ENCODE assay signal across 16 cellular contexts in genomic region chr18:64100136-64100922, GRCh38. TPM values are rescaled to one million over a fixed set of nuclear protein-coding genes. Genes with fewer than 3 reads are reported as not detected.
DNase-seq lines count a peak whose midpoint lies in the region; ATAC-seq, FAIRE-seq and TF ChIP-seq lines count a peak whose summit lies in the region.
"Had no signal": no experiment of that assay in that cellular context is flagged by ENCODE, and none has a peak within 500 bp of the region (broad histone marks: within the 10 kb centered on the region; RNA-seq: fewer than 3 reads in every experiment).

No MANE protein-coding gene starts in this region.

- no peak for TF ChIP-seq RAD21 in GM12878 (IDR thresholded peaks at IDR 0.05; ENCODE audit: insufficient read depth, low read depth, low read length)

- TF ChIP-seq POLR2A in GM12878 (IDR thresholded peaks at IDR 0.05; ENCODE audit: low read depth, low read length): no peak

- WGBS in GM12878 (ENCODE audit: insufficient coverage, insufficient replicate concordance, low lambda C conversion rate, missing lambda C conversion rate): 7% methylated on average over 6 of the region's 6 CpGs

- SMC1A ChIA-PET in GM12878 (lab: Charles Lee; ENCODE audit: uncharacterized antibody, unreplicated experiment): interaction anchor here (0.8 to 3.4 kb wide), 32 partner anchors 9 to 309 kb away, joined by 3 to 40 read pairs (median 5); partner anchors contain the start of gene LINC00305

- no peaks in the 10 kb centered on the region for H3K4me1 Mint-ChIP-seq in activated CD8-positive, alpha-beta T cell treated with anti-CD3 and anti-CD28 coated beads for 36 hours (ENCODE audit: low read depth)
- no peaks in the 10 kb centered on the region for H3K4me1 Mint-ChIP-seq in activated T-cell treated with anti-CD3 and anti-CD28 coated beads, Interleukin-2, amount 50 U/mL, for 24 hours (ENCODE audit: low read depth)
- H3K4me1 Mint-ChIP-seq: activated CD4-positive, alpha-beta memory T cell treated with anti-CD3 and anti-CD28 coated beads, Interleukin-2, amount 10 ng/mL, durations not matched to agents 7 days and 5 days; natural killer cell had no signal

- no peak for TF ChIP-seq CTCF in GM12878 (IDR thresholded peaks at IDR 0.05 in 2 of 3, conservative IDR thresholded peaks at IDR 0.05 in 1 of 3; ENCODE audit: control insufficient read depth in 2 of 3, extremely low read depth in 1 of 3, insufficient read depth in 1 of 3, low read depth in 3 of 3, low read length in 3 of 3)
- no peak for TF ChIP-seq CTCF in activated CD8-positive, alpha-beta T cell treated with anti-CD3 and anti-CD28 coated beads for 36 hours (IDR thresholded peaks at IDR 0.05)

- no peak overlapping the region for H3K27ac ChIP-seq in GM12878 (ENCODE audit: control insufficient read depth, insufficient read depth)
- H3K27ac ChIP-seq: brain microvascular endothelial cell, heart right ventricle, upper lobe of left lung had no signal

- H3K36me3 Mint-ChIP-seq in activated CD8-positive, alpha-beta T cell treated with anti-CD3 and anti-CD28 coated beads for 36 hours (ENCODE audit: low read depth): no peaks in the 10 kb centered on the region
- no peaks in the 10 kb centered on the region for H3K36me3 Mint-ChIP-seq in activated T-cell treated with anti-CD3 and anti-CD28 coated beads, Interleukin-2, amount 50 U/mL, for 24 hours (ENCODE audit: low read depth)
- H3K36me3 Mint-ChIP-seq: natural killer cell had no signal

- H3K4me3 ChIP-seq in GM12878: no peak overlapping the region
- H3K4me3 ChIP-seq: heart right ventricle, upper lobe of left lung had no signal

- no peaks in the 10 kb centered on the region for H4K20me1 ChIP-seq in GM12878 (ENCODE audit: control insufficient read depth, insufficient read depth)

- H3K27me3 ChIP-seq in GM12878 (replicated peaks in 1 of 2; ENCODE audit: control insufficient read depth in 2 of 2, insufficient read depth in 2 of 2, low read length in 1 of 2): no peaks in the 10 kb centered on the region
- H3K27me3 ChIP-seq: brain microvascular endothelial cell, upper lobe of left lung had no signal

- in situ Hi-C loops in GM12878 (cut with MboI): no loop called here

- H3K27ac Mint-ChIP-seq in activated CD8-positive, alpha-beta T cell treated with anti-CD3 and anti-CD28 coated beads for 36 hours: no peak overlapping the region
- H3K27ac Mint-ChIP-seq in activated T-cell treated with anti-CD3 and anti-CD28 coated beads, Interleukin-2, amount 50 U/mL, for 24 hours: no peak overlapping the region
- H3K27ac Mint-ChIP-seq: activated CD4-positive, alpha-beta memory T cell treated with anti-CD3 and anti-CD28 coated beads, Interleukin-2, amount 10 ng/mL, durations not matched to agents 7 days and 5 days; natural killer cell had no signal

- DNase-seq in GM12878 (ENCODE audit: low read depth, low spot score): peak; percentile 33
- DNase-seq in activated CD8-positive, alpha-beta T cell treated with anti-CD3 and anti-CD28 coated beads for 36 hours: no peak
- DNase-seq in activated gamma-delta T cell treated with Interleukin-2 at 50 U/mL for 16 hours: no peak
- DNase-seq in sciatic nerve (ENCODE audit: low spot score): no peak
- DNase-seq in activated T-cell treated with anti-CD3 and anti-CD28 coated beads, Interleukin-2, amount 50 U/mL, for 24 hours: no peak
- DNase-seq: activated CD4-positive, alpha-beta memory T cell treated with anti-CD3 and anti-CD28 coated beads, Interleukin-2, amount 10 ng/mL, durations not matched to agents 7 days and 5 days; brain microvascular endothelial cell; heart right ventricle; natural killer cell; SIG-M5; stimulated activated CD4-positive, alpha-beta T cell treated with anti-CD3 and anti-CD28 coated beads, Interleukin-4, amount 100 ng/mL, for 1 hour; upper lobe of left lung had no signal

- no peaks in the 10 kb centered on the region for H3K9me3 Mint-ChIP-seq in activated CD8-positive, alpha-beta T cell treated with anti-CD3 and anti-CD28 coated beads for 36 hours
- no peaks in the 10 kb centered on the region for H3K9me3 Mint-ChIP-seq in activated T-cell treated with anti-CD3 and anti-CD28 coated beads, Interleukin-2, amount 50 U/mL, for 24 hours
- H3K9me3 Mint-ChIP-seq: activated CD4-positive, alpha-beta memory T cell treated with anti-CD3 and anti-CD28 coated beads, Interleukin-2, amount 10 ng/mL, durations not matched to agents 7 days and 5 days; natural killer cell had no signal

- TF ChIP-seq EP300 in GM12878 (IDR thresholded peaks at IDR 0.05; ENCODE audit: borderline replicate concordance in 1 of 2, control insufficient read depth in 1 of 2, low read depth in 2 of 2, low read length in 2 of 2): 0 out of 4 replicates have a peak, but pooled peaks of 1 of the 2 experiments have one; percentile 8

- POLR2A ChIA-PET in GM12878 (lab: Charles Lee): interaction anchor here (1.0 to 1.5 kb wide), 5 partner anchors 9 to 224 kb away, joined by 3 to 5 read pairs (median 3); no protein-coding TSS in a partner anchor
- POLR2A ChIA-PET in activated CD8-positive, alpha-beta T cell treated with anti-CD3 and anti-CD28 coated beads for 36 hours (lab: Charles Lee): no interaction called here

- no peak overlapping the region for H3K9ac ChIP-seq in GM12878 (ENCODE audit: control insufficient read depth, insufficient read depth, low read length)

- H3K79me2 ChIP-seq in GM12878 (ENCODE audit: control insufficient read depth, insufficient read depth, low read length): no peaks in the 10 kb centered on the region

- no peaks in the 10 kb centered on the region for H3K9me3 ChIP-seq in GM12878 (replicated peaks; ENCODE audit: control insufficient read depth, insufficient read depth, low read length)
- H3K9me3 ChIP-seq: heart right ventricle, upper lobe of left lung had no signal

- BruUV-seq in GM12878 (replicated peaks; lab: Mats Ljungman, UMichigan): no TSS peak

- CTCF ChIA-PET in GM12878 (lab: Yijun Ruan, JAX): interaction anchor here (0.7 to 4.6 kb wide), 15 partner anchors 9 to 310 kb away, joined by 3 to 32 read pairs (median 5); no protein-coding TSS in a partner anchor
- CTCF ChIA-PET in activated CD8-positive, alpha-beta T cell treated with anti-CD3 and anti-CD28 coated beads for 36 hours (lab: Charles Lee): no interaction called here

- no peaks in the 10 kb centered on the region for H3K36me3 ChIP-seq in GM12878 (ENCODE audit: control insufficient read depth in 2 of 2, insufficient read depth in 2 of 2, low read length in 1 of 2)
- H3K36me3 ChIP-seq: brain microvascular endothelial cell, heart right ventricle, upper lobe of left lung had no signal

- no peaks in the 10 kb centered on the region; the same call in 1 of the 2 replicates for H3K4me1 ChIP-seq in GM12878 (ENCODE audit: control insufficient read depth, insufficient read depth, low read length)
- H3K4me1 ChIP-seq: heart right ventricle, upper lobe of left lung had no signal

- ATAC-seq in GM18517 (IDR thresholded peaks at IDR 0.05; ENCODE audit: unreplicated experiment) (peak; percentile 72), GM21619 (IDR thresholded peaks at IDR 0.05; ENCODE audit: unreplicated experiment) (peak; percentile 58), HG03442 (IDR thresholded peaks at IDR 0.05; ENCODE audit: unreplicated experiment) (peak; percentile 68), GM12878 (peak; percentile 74), sciatic nerve (no peak)
- ATAC-seq in activated CD8-positive, alpha-beta T cell treated with anti-CD3 and anti-CD28 coated beads for 36 hours: no peak
- ATAC-seq: HCT116, heart right ventricle, natural killer cell had no signal

- intact Hi-C loops in GM12878 (cut with micrococcal nuclease; ENCODE audit: unreplicated experiment): loop anchor here (1.0 to 2.0 kb wide), 2 partner anchors 102 to 230 kb away; no protein-coding TSS in a partner anchor
- intact Hi-C loops in activated CD8-positive, alpha-beta T cell treated with anti-CD3 and anti-CD28 coated beads for 36 hours (cut with micrococcal nuclease): no loop called here
- intact Hi-C loops in sciatic nerve (cut with DNase I): no loop called here

- RAD21 ChIA-PET in GM12878 (lab: Charles Lee; ENCODE audit: unreplicated experiment): interaction anchor here (0.8 to 2.7 kb wide), 27 partner anchors 9 to 309 kb away, joined by 3 to 16 read pairs (median 4); no protein-coding TSS in a partner anchor

- no peak overlapping the region for H3K4me2 ChIP-seq in GM12878 (ENCODE audit: control insufficient read depth, insufficient read depth)

- H2AFZ ChIP-seq in GM12878 (ENCODE audit: control insufficient read depth, low read depth, low read length): no peak overlapping the region

- H3K4me3 Mint-ChIP-seq in activated CD8-positive, alpha-beta T cell treated with anti-CD3 and anti-CD28 coated beads for 36 hours: no peak overlapping the region
- no peak overlapping the region for H3K4me3 Mint-ChIP-seq in activated T-cell treated with anti-CD3 and anti-CD28 coated beads, Interleukin-2, amount 50 U/mL, for 24 hours
- H3K4me3 Mint-ChIP-seq: activated CD4-positive, alpha-beta memory T cell treated with anti-CD3 and anti-CD28 coated beads, Interleukin-2, amount 10 ng/mL, durations not matched to agents 7 days and 5 days; natural killer cell had no signal

- FAIRE-seq in GM12878 (lab: Jason Lieb, UNC): no peak

- no peaks in the 10 kb centered on the region for H3K27me3 Mint-ChIP-seq in activated CD8-positive, alpha-beta T cell treated with anti-CD3 and anti-CD28 coated beads for 36 hours
- H3K27me3 Mint-ChIP-seq in activated T-cell treated with anti-CD3 and anti-CD28 coated beads, Interleukin-2, amount 50 U/mL, for 24 hours: no peaks in the 10 kb centered on the region
- H3K27me3 Mint-ChIP-seq: activated CD4-positive, alpha-beta memory T cell treated with anti-CD3 and anti-CD28 coated beads, Interleukin-2, amount 10 ng/mL, durations not matched to agents 7 days and 5 days had no signal

TF ChIP-seq in GM12878, 131 proteins besides CTCF, POLR2A, EP300 and RAD21 (continues in another document):
- TF ChIP-seq NRF1 (conservative IDR thresholded peaks at IDR 0.05; ENCODE audit: low read depth, low read length): no peak

RNA-seq across cellular contexts. Expression of gene LINC00305, which starts 48.6 kb away (rescaled TPM):
- not detected in 2 replicates for total RNA-seq in GM12878 (2013; cell fraction: nucleolus; rRNA removed)
- total RNA-seq in GM12878 (2014; rRNA removed) (0.49 TPM in 1 of 2 replicates, not detected in the other), GM12878 (2014; rRNA removed; fragmentation: Illumina TruSeq; extraction: Trizol) (not detected in 2 replicates), GM12878 (2021) (not detected in 2 replicates), sciatic nerve (not detected)
- polyA plus RNA-seq in GM12878 (2011; ENCODE audit: low read depth): not detected
- polyA plus RNA-seq in GM12878 (2011; rRNA removed) (19.4 and 30.7 TPM in 2 replicates), GM12878 (2014; fragmentation: Illumina TruSeq; extraction: Trizol) (not detected in 2 replicates), GM12878 (2014; fragmentation: Nextera tagmentation; extraction: Ambion mirVana) (under 1 TPM; 0.11 to 0.26 TPM), GM12878 (2014; rRNA removed) (not detected in 2 replicates), GM12878 (2016; fragmentation: Nextera tagmentation; extraction: Ambion mirVana) (not detected)
- polyA plus RNA-seq in GM12878 (2011; cell fraction: cytosol; rRNA removed): 2.8 and 3.8 TPM in 2 replicates
- 9.2 and 10.1 TPM in 2 replicates for polyA plus RNA-seq in GM12878 (2011; cell fraction: nucleus; rRNA removed)
- not detected in 2 replicates for polyA plus RNA-seq in GM12878 (2012)
- 1.7 and 1.9 TPM in 2 replicates for polyA minus RNA-seq in GM12878 (2011; rRNA and poly(A)+ RNA removed)
- not detected in 2 replicates for polyA minus RNA-seq in GM12878 (2011; cell fraction: cytosol; rRNA and poly(A)+ RNA removed)
- 0.86 TPM in 1 of 2 replicates, not detected in the other for polyA minus RNA-seq in GM12878 (2011; cell fraction: nucleus; rRNA and poly(A)+ RNA removed)
- total RNA-seq in activated CD8-positive, alpha-beta T cell treated with anti-CD3 and anti-CD28 coated beads for 36 hours: not detected
- total RNA-seq: activated CD4-positive, alpha-beta memory T cell treated with anti-CD3 and anti-CD28 coated beads, Interleukin-2, amount 10 ng/mL, durations not matched to agents 7 days and 5 days; heart right ventricle; natural killer cell; upper lobe of left lung had no signal
- polyA plus RNA-seq: heart right ventricle had no signal

Comparison
In these comparisons a context has a peak if more than half of its experiments do, and no peak if none do; other contexts are left out.
1. ATAC-seq: peak in GM18517 (single experiment), GM21619 (single experiment), HG03442 (single experiment) and GM12878 (single experiment); none in activated CD8-positive, alpha-beta T cell treated with anti-CD3 and anti-CD28 coated beads for 36 hours (single experiment) and sciatic nerve (single experiment).